In the genomic region with DNA sequence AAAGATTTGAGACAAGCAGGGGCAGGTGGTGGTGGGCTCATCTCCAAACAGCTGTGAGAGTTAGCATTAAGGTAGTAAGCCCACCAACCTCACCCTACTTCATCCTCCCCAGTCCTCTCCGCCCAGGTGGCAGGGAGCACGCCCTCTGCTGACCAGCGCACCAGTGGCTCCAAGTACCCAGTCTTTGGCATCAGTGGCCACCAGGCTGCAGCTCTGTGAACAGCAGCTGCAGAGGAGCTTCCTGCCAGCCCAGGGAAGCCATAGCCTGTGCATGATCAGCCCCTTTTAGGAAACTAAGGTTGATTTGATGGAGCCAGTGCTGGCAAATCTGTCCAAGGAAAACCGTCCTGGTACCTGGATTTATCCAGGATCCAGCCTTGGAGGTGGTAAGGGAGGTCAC, we compare ENCODE assay signal across 9 cellular contexts. TPM values are rescaled to one million over a fixed set of nuclear protein-coding genes. Genes with fewer than 3 reads are reported as not detected.
DNase-seq lines count a peak whose midpoint lies in the region; ATAC-seq and TF ChIP-seq lines count a peak whose summit lies in the region.
"Had no signal": no experiment of that assay in that cellular context is flagged by ENCODE, and none has a peak within 500 bp of the region (broad histone marks: within the 10 kb centered on the region; RNA-seq: fewer than 3 reads in every experiment).

No MANE protein-coding gene starts in this region.

- H3K27me3 ChIP-seq in transverse colon = no peaks in the 10 kb centered on the region

- TF ChIP-seq POLR2A in transverse colon (IDR thresholded peaks at IDR 0.05) = no peak

- H3K9me3 ChIP-seq in transverse colon = no peaks in the 10 kb centered on the region

- in situ Hi-C loops in transverse colon (cut with MboI; ENCODE audit: low pct_ligation_motif_present in 1 of 4, low pct_unique_long_range_greater_than_20kb in 1 of 4, low sequenced_read_pairs in 3 of 4) = no loop called here

- ATAC-seq in GM19023 (IDR thresholded peaks at IDR 0.05; ENCODE audit: unreplicated experiment) = peak; percentile 44
- peak; percentile 92 for ATAC-seq in left ventricle myocardium superior

- H3K27ac ChIP-seq in transverse colon = no peak overlapping the region
- H3K27ac ChIP-seq: dorsolateral prefrontal cortex had no signal

- 56% methylated on average over 3 of the region's 4 CpGs; no CpG with 5 or more reads in 1 of the 2 donors for WGBS in transverse colon (ENCODE audit: low coverage in 1 of 2), 2 donors

- peak; percentile 65 for TF ChIP-seq CTCF in AG10803 (conservative IDR thresholded peaks at IDR 0.05; ENCODE audit: low read length)
- TF ChIP-seq CTCF in transverse colon (IDR thresholded peaks at IDR 0.05) = peak; percentile 28 to 53 (median 49)

- H3K36me3 ChIP-seq in transverse colon = no peaks in the 10 kb centered on the region

- H3K4me3 ChIP-seq in AG10803 (ENCODE audit: low read length) = no peak overlapping the region
- no peak overlapping the region for H3K4me3 ChIP-seq in transverse colon
- H3K4me3 ChIP-seq: dorsolateral prefrontal cortex had no signal

- intact Hi-C loops in left ventricle myocardium superior (cut with micrococcal nuclease) (no loop called here), transverse colon (cut with DNase I; ENCODE audit: low total_unique reads) (no loop called here)

- DNase-seq in AG10803 (ENCODE audit: low read depth) = peak; percentile 32
- peak; percentile 39 for DNase-seq in HuH-7.5 (ENCODE audit: low spot score)
- peak; percentile 60 for DNase-seq in UCSD-AML1 (lab: John Stamatoyannopoulos, UW; ENCODE audit: unreplicated experiment)
- DNase-seq in left ventricle myocardium superior = peak; percentile 71
- peak; percentile 29 for DNase-seq in transverse colon
- no peak for DNase-seq in mesenteric fat pad (ENCODE audit: low spot score)
- DNase-seq in activated T-cell treated with anti-CD3 and anti-CD28 coated beads, Interleukin-2, amount 50 U/mL, for 1 hour = no peak

- no peaks in the 10 kb centered on the region for H3K4me1 ChIP-seq in transverse colon

- TF ChIP-seq EP300 in transverse colon (IDR thresholded peaks at IDR 0.05; ENCODE audit: low read depth) = no peak

RNA-seq across cellular contexts. Expression of a gene that starts 21.7 kb away (rescaled TPM):
- total RNA-seq in left ventricle myocardium superior (31.1 TPM), transverse colon (100 to 1,000 TPM in 1 of 4 donors, 10 to 100 TPM in 2, 1 to 10 TPM in 1; 8.2 to 124 (median 31.0) TPM), mesenteric fat pad (56.0 TPM)

RNA-seq across cellular contexts. Expression of a gene that starts 39.0 kb away (rescaled TPM):
- total RNA-seq in left ventricle myocardium superior (not detected), transverse colon (under 1 TPM in 1 of 4 donors, not detected in 3; 0.48 TPM), mesenteric fat pad (not detected)

RNA-seq across cellular contexts. Expression of a gene that starts 59.7 kb away (rescaled TPM):
- total RNA-seq in left ventricle myocardium superior = not detected
- under 1 TPM in 1 of 4 donors, not detected in 3; 0.14 TPM for total RNA-seq in transverse colon
- total RNA-seq in mesenteric fat pad = not detected

Comparison
In these comparisons a context has a peak if more than half of its experiments do, and no peak if none do; other contexts are left out.
1. DNase-seq: peak in AG10803 (single experiment), HuH-7.5 (single experiment), UCSD-AML1 (single experiment), left ventricle myocardium superior (single experiment) and transverse colon (single experiment); none in mesenteric fat pad (single experiment) and activated T-cell treated with anti-CD3 and anti-CD28 coated beads, Interleukin-2, amount 50 U/mL, for 1 hour (single experiment).